In the genomic region with DNA sequence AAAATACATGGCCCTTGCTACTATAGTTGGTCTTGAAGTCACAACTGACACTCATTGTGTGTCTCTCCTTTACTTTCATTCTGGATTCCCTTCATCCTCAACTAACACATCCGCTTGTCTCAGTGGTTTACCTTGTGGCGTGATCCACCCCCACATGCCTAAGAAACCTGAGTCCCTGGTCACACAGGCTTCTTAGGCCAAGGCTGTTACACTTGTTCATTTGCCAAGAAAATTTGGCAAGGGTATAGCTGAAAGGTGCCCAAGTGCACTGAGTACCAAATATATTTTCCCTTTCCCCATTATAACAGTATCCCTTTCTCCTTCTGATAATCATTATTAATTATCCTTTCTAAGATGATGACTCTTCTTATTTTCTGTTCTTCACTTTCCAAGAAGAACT, we compare ENCODE assay signal across 23 cellular contexts.
DNase-seq lines count a peak whose midpoint lies in the region; ATAC-seq and TF ChIP-seq lines count a peak whose summit lies in the region.
"Had no signal": no experiment of that assay in that cellular context is flagged by ENCODE, and none has a peak within 500 bp of the region (broad histone marks: within the 10 kb centered on the region; RNA-seq: fewer than 3 reads in every experiment).

No MANE protein-coding gene starts in this region.

- ATAC-seq in GM18519 (IDR thresholded peaks at IDR 0.05; ENCODE audit: low FRiP score, unreplicated experiment): no peak
- ATAC-seq: A549, GM23338 had no signal

- in situ Hi-C loops in G401 (cut with HindIII; ENCODE audit: low sequenced_read_pairs): no loop called here

- DNase-seq in G401 (ENCODE audit: low spot score) (peak; percentile 78), LNCaP clone FGC (ENCODE audit: low read depth) (peak; percentile 66), astrocyte of the hippocampus (ENCODE audit: low read depth, low spot score) (peak; percentile 32), epithelial cell of esophagus (ENCODE audit: low read depth) (peak; percentile 28), SIG-M5 (lab: John Stamatoyannopoulos, UW) (no peak), kidney glomerular epithelial cell (lab: John Stamatoyannopoulos, UW) (no peak)
- DNase-seq: AML-193; CD4-positive, alpha-beta T cell; H9; Karpas-422; NCI-H1105 treated with DMSO at 0.1 percent for 48 hours; NCI-H146; NCI-H2081 treated with DMSO at 0.1 percent for 48 hours; NCI-H2171; NCI-H526; Peyer's patch; SHP77 treated with DMSO at 0.1 percent for 48 hours; SK-N-SH; SW 1271 had no signal

- H3K4me3 ChIP-seq in LNCaP clone FGC (ENCODE audit: low read depth, low read length) (no peak overlapping the region), epithelial cell of esophagus (ENCODE audit: low read length) (no peak overlapping the region)
- H3K4me3 ChIP-seq: A549; BLaER1 treated with 17β-estradiol and CSF1 and Interleukin-3, amounts not matched to agents 10 nM and 100 nM; GM23338; Peyer's patch had no signal

- TF ChIP-seq CTCF in LNCaP clone FGC (IDR thresholded peaks at IDR 0.05; ENCODE audit: control insufficient read depth, extremely low read depth, insufficient read depth): no peak
- no peak for TF ChIP-seq CTCF in epithelial cell of esophagus (IDR thresholded peaks at IDR 0.05; ENCODE audit: insufficient read depth, low read depth, low read length, missing control alignments)

Comparison
In these comparisons a context has a peak if more than half of its experiments do, and no peak if none do; other contexts are left out.
1. DNase-seq: peak in G401 (single experiment), LNCaP clone FGC (single experiment), astrocyte of the hippocampus (single experiment) and epithelial cell of esophagus (single experiment); none in SIG-M5 (single experiment) and kidney glomerular epithelial cell (single experiment).